In genomic region chr12:112898380-112898779, GRCh38 we compare ENCODE assay signal across 25 cellular contexts.
"Had no signal": no experiment of that assay in that cellular context is flagged by ENCODE, and none has a peak within 500 bp of the region (broad histone marks: within the 10 kb centered on the region; RNA-seq: fewer than 3 reads in every experiment).

No MANE protein-coding gene starts in this region.

- H3K4me3 ChIP-seq: heart left ventricle, left ventricle myocardium inferior, lung, mucosa of descending colon, ovary, right atrium auricular region, right lobe of liver, skin epidermis, stomach, testis, thyroid gland, transverse colon, upper lobe of right lung had no signal

- H3K4me3 Mint-ChIP-seq: naive thymus-derived CD4-positive, alpha-beta T cell; natural killer cell treated with Interleukin-12 subunit alpha and Interleukin-12 subunit beta and Interleukin-15 and Interleukin-18, amount 100 ng/mL, for 72 hours; stimulated activated naive B cell treated with anti-CD40 and anti-IgM and Interleukin-4, amounts not matched to agents 10 μg/mL and 1 μg/mL and 100 μg/mL, for 72 hours had no signal

- H3K9me3 ChIP-seq: heart left ventricle, left ventricle myocardium inferior, mucosa of descending colon, ovary, right atrium auricular region, right lobe of liver, stomach, testis, thyroid gland, transverse colon, upper lobe of right lung had no signal

- H3K9me3 Mint-ChIP-seq: naive thymus-derived CD4-positive, alpha-beta T cell; natural killer cell treated with Interleukin-12 subunit alpha and Interleukin-12 subunit beta and Interleukin-15 and Interleukin-18, amount 100 ng/mL, for 72 hours; stimulated activated naive B cell treated with anti-CD40 and anti-IgM and Interleukin-4, amounts not matched to agents 10 μg/mL and 1 μg/mL and 100 μg/mL, for 72 hours had no signal

- H3K36me3 ChIP-seq: heart left ventricle, left ventricle myocardium inferior, ovary, right atrium auricular region, right lobe of liver, stomach, thyroid gland, transverse colon, upper lobe of right lung had no signal

- H3K27ac Mint-ChIP-seq: natural killer cell treated with Interleukin-12 subunit alpha and Interleukin-12 subunit beta and Interleukin-15 and Interleukin-18, amount 100 ng/mL, for 72 hours; progenitor cell of endocrine pancreas had no signal

- H3K36me3 Mint-ChIP-seq: natural killer cell treated with Interleukin-12 subunit alpha and Interleukin-12 subunit beta and Interleukin-15 and Interleukin-18, amount 100 ng/mL, for 72 hours; stimulated activated naive B cell treated with anti-CD40 and anti-IgM and Interleukin-4, amounts not matched to agents 10 μg/mL and 1 μg/mL and 100 μg/mL, for 72 hours had no signal

- DNase-seq: heart left ventricle; islet precursor cell; left ventricle myocardium inferior; midbrain; mucosa of descending colon; naive thymus-derived CD4-positive, alpha-beta T cell; nucleus accumbens; ovary; right lobe of liver; stimulated activated CD4-positive, alpha-beta T cell treated with anti-CD3 and anti-CD28 coated beads, Interleukin-12 subunit alpha, Interleukin-12 subunit beta, amount 100 ng/mL, for 4 hours; stimulated activated CD4-positive, alpha-beta T cell treated with anti-CD3 and anti-CD28 coated beads, Interleukin-15, amount 100 ng/mL, for 24 hours; stimulated activated CD4-positive, alpha-beta T cell treated with anti-CD3 and anti-CD28 coated beads, Interleukin-2, amount 100 ng/mL, for 24 hours; stimulated activated CD4-positive, alpha-beta T cell treated with anti-CD3 and anti-CD28 coated beads, Interleukin-4, amount 100 ng/mL, for 1 hour; stimulated activated naive B cell treated with anti-CD40 and anti-IgM and Interleukin-4, amounts not matched to agents 10 μg/mL and 1 μg/mL and 100 μg/mL, for 72 hours; stimulated activated naive CD8-positive, alpha-beta T cell treated with anti-CD3 and anti-CD28 coated beads, Interleukin-15, Interleukin-2, amounts not matched to agents 100 U/mL and 50 U/mL, for 24 hours; stomach; testis; thyroid gland; transverse colon; upper lobe of right lung had no signal

- H3K27ac ChIP-seq: heart left ventricle, left ventricle myocardium inferior, ovary, right atrium auricular region, right lobe of liver, skin epidermis, stomach, testis, thyroid gland, transverse colon, upper lobe of right lung had no signal

- ATAC-seq: heart left ventricle; mucosa of descending colon; naive thymus-derived CD4-positive, alpha-beta T cell; natural killer cell treated with Interleukin-12 subunit alpha and Interleukin-12 subunit beta and Interleukin-15 and Interleukin-18, amount 100 ng/mL, for 72 hours; right lobe of liver; stimulated activated naive B cell treated with anti-CD40 and anti-IgM and Interleukin-4, amounts not matched to agents 10 μg/mL and 1 μg/mL and 100 μg/mL, for 72 hours; stimulated activated naive CD8-positive, alpha-beta T cell treated with anti-CD3 and anti-CD28 coated beads, Interleukin-15, Interleukin-2, amounts not matched to agents 100 U/mL and 50 U/mL, for 24 hours; upper lobe of right lung had no signal

- H3K4me1 ChIP-seq: left ventricle myocardium inferior, right atrium auricular region, testis, thyroid gland, upper lobe of right lung had no signal

- H3K27me3 ChIP-seq: ovary, right atrium auricular region, right lobe of liver, testis, thyroid gland, transverse colon, upper lobe of right lung had no signal
